ENCODE assay signal across 8 cellular contexts in the genomic region with DNA sequence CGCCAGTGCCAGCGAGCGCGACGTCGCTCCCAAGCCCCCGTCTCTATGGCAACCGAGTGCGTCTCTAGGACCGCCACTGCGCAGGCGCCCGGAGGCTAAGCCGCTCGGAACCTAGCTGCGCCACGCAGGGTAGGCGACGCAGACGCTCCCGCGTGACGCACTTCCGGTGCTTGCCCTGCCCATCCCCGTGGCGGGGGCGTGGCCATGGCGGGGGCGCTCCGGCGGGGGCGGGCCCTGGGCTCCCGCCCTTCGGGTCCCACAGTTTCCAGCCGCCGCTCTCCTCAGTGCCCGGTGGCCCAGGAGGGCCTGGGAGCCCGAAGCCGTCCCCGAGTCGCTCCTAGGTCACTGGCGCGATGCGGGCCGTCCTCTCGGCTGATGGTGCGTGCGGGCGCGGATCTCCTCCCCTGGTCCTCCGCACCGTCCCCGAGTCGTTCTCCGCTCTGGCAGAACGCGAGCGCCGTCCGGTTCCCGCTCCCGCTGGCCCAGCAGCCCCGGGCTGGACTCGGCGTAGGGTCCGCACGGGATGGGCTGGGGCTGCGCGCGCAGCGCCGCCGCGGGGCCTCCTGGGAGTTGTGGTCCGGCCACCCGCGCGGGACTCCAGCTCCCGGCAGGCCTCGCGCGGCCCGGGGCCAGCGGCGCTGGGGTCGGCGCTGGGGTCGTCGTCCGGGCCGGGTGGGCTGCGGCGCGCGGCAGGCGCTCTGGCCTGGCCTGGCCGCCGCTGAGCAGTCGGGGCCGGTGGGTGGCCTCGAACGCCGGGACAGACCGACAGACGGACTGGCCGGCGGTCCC. TPM values are rescaled to one million over a fixed set of nuclear protein-coding genes. Genes with fewer than 3 reads are reported as not detected.
DNase-seq lines count a peak whose midpoint lies in the region; ATAC-seq, FAIRE-seq and TF ChIP-seq lines count a peak whose summit lies in the region.

A gene (plus strand): TSS at position 245 of the 789 bp plus-strand sequence. CDS start 7,953 bp downstream, outside the sequence.

- peak within 1 kb of the TSS; percentile 100 for H3K27ac ChIP-seq in kidney (ENCODE audit: low read depth in 2 of 2, low read length in 2 of 2)

- FAIRE-seq in kidney (lab: Jason Lieb, UNC) = no peak

- peak within 1 kb of the TSS; percentile 93 to 95 for H3K9ac ChIP-seq in kidney (ENCODE audit: low read length in 2 of 2)

- peaks cover 10 to 25% of the 10 kb centered on the region in 2 donors for H3K4me1 ChIP-seq in kidney (ENCODE audit: control insufficient read depth in 1 of 2, insufficient read depth in 1 of 2, low read depth in 1 of 2, low read length in 2 of 2)

- H3K4me3 ChIP-seq in kidney (ENCODE audit: low read length in 2 of 2) = peak within 1 kb of the TSS; percentile 85

- DNase-seq in AML-193 (lab: John Stamatoyannopoulos, UW) (peak; percentile 86 to 87), NCI-H510A (lab: John Stamatoyannopoulos, UW) (peak; percentile 100), cerebellar nuclear complex (lab: John Stamatoyannopoulos, UW) (peak; percentile 79 to 90), kidney (peak; percentile 99)
- peak; percentile 98 for DNase-seq in activated CD4-positive, alpha-beta T cell treated with anti-CD3 and anti-CD28 coated beads for 1 hour
- peak; percentile 97 for DNase-seq in stimulated activated CD4-positive, alpha-beta T cell treated with anti-CD3 and anti-CD28 coated beads, Interleukin-15, amount 100 ng/mL, for 24 hours

- peaks cover 0 to 6% of the 10 kb centered on the region in 2 donors for H3K36me3 ChIP-seq in kidney (ENCODE audit: control insufficient read depth in 1 of 2, insufficient read depth in 2 of 2, low read length in 2 of 2)

- H3K9me3 ChIP-seq in kidney (ENCODE audit: control insufficient read depth in 1 of 2, low read length in 2 of 2) = no peaks in the 10 kb centered on the region

- peak; percentile 82 for ATAC-seq in GM19043 (IDR thresholded peaks at IDR 0.05; ENCODE audit: low read depth, unreplicated experiment)
- ATAC-seq in HG03354 (IDR thresholded peaks at IDR 0.05; ENCODE audit: poor library complexity, severe bottlenecking, unreplicated experiment) = peak; percentile 83

- intact Hi-C loops in kidney (cut with DNase I) = no loop called here

- TF ChIP-seq CTCF in kidney (IDR thresholded peaks at IDR 0.05; ENCODE audit: borderline replicate concordance, extremely low read depth, insufficient read depth) = no peak

RNA-seq across cellular contexts. Expression of the gene that starts here (rescaled TPM):
- 61.6 TPM for total RNA-seq in kidney
- polyA plus RNA-seq in kidney (ENCODE audit: insufficient read depth, low read depth, low replicate concordance) = 35.6 TPM

Comparison
In these comparisons a context has a peak if more than half of its experiments do, and no peak if none do; other contexts are left out.
1. Peak in every context shown above with its lines: DNase-seq, ATAC-seq, H3K4me3 ChIP-seq and H3K27ac ChIP-seq.